In genomic region chr15:89814112-89814742, GRCh38 we compare ENCODE assay signal across 1 cellular context.
TF ChIP-seq lines count a peak whose summit lies in the region.

No MANE protein-coding gene starts in this region.

TF ChIP-seq in HepG2, 621 proteins besides CTCF, POLR2A, EP300 and RAD21 (continued from another document):
- TF ChIP-seq ZNF687 (CRISPR knock-in tag; IDR thresholded peaks at IDR 0.05) (peak; percentile 68), IRF1 (CRISPR knock-in tag; IDR thresholded peaks at IDR 0.05; ENCODE audit: low read depth) (no peak), ZNF773 (CRISPR knock-in tag; IDR thresholded peaks at IDR 0.05; ENCODE audit: borderline replicate concordance) (0 out of 2 replicates have a peak, but pooled peaks have one; percentile 18), RARG (CRISPR knock-in tag; IDR thresholded peaks at IDR 0.05; ENCODE audit: low read depth) (no peak), TMF1 (CRISPR knock-in tag; IDR thresholded peaks at IDR 0.05; ENCODE audit: low read depth) (peak; percentile 12; the same call in 1 of the 2 replicates), ETV6 (CRISPR knock-in tag; conservative IDR thresholded peaks at IDR 0.05) (no peak), ZSCAN30 (CRISPR knock-in tag; IDR thresholded peaks at IDR 0.05) (no peak), ZNF761 (CRISPR knock-in tag; conservative IDR thresholded peaks at IDR 0.05) (peak; percentile 15; the same call in 1 of the 2 replicates)
